9 cellular contexts compared by ENCODE assay signal in the genomic region with DNA sequence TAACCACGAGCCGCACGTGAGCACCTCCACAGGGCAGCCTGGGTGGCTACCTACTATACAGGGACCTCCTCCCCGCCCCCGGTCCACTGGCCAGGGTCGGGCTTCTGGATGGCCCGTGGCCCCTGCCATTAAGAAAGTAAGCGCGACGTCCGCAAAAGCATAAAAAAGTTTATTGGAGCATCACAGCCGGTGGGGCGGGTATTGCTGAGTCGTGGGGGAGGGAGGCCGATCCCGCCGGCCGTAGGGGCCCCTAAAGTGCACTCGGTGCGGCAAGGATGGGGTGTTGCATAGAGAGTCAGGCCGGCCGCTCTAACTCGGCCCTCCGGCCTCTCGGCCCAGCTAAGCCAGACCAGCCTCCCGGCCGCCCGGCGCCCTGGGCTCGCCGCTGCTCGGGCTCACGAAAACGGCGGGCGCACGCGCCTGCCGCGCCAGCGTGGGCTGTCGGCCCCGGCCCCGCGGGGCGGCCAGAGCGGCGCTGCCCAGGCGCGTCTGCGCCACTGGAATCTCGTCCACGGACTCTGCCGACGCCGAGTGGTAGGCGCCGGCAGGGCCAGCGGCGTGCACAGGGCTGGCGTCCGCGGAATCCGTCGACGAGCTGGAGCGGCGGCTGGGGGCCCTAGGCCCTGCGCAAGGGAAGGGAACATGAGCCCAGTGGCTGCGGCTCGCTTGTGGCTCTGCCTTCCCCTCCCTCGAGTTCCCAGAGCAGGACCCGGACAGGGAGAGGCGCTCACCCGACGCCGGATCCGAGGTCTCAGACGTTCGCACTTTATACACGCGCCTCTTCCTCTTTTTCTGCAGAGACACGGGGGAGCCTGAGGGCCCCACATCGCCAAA. TPM values are rescaled to one million over a fixed set of nuclear protein-coding genes. Genes with fewer than 3 reads are reported as not detected.
DNase-seq lines count a peak whose midpoint lies in the region; ATAC-seq and TF ChIP-seq lines count a peak whose summit lies in the region.
"Had no signal": no experiment of that assay in that cellular context is flagged by ENCODE, and none has a peak within 500 bp of the region (broad histone marks: within the 10 kb centered on the region; RNA-seq: fewer than 3 reads in every experiment).

No MANE protein-coding gene starts in this region.

- DNase-seq in GM23248 (peak; percentile 53), WTC11 (ENCODE audit: low spot score) (peak; percentile 60), hepatocyte (ENCODE audit: low spot score) (peak; percentile 49), NCI-H1417 (lab: John Stamatoyannopoulos, UW) (no peak), NCI-H510A (lab: John Stamatoyannopoulos, UW) (no peak), DMS79 treated with DMSO at 0.1 percent for 48 hours (lab: John Stamatoyannopoulos, UW) (no peak)
- DNase-seq: OCI-M1 had no signal

- no peaks in the 10 kb centered on the region for H3K9me2 ChIP-seq in GM23248 (ENCODE audit: insufficient read depth)
- H3K9me2 ChIP-seq in hepatocyte (replicated peaks; ENCODE audit: insufficient read depth), result no peaks in the 10 kb centered on the region

- peak overlapping the region; percentile 66 for H3K4me3 Mint-ChIP-seq in WTC11

- H3K9ac ChIP-seq in GM23248 (peak overlapping the region; percentile 69; the same call in 1 of the 2 replicates), skeletal muscle tissue (ENCODE audit: low read depth in 1 of 3, low read length in 3 of 3) (peak overlapping the region in 2 of 3 donors; percentile 56 to 72)

- CTCF ChIA-PET in WTC11 (lab: Charles Lee), result interaction anchor here (0.9 to 6.8 kb wide), 32 partner anchors 11 to 564 kb away, joined by 3 to 65 read pairs (median 6); a partner anchor contains a TSS

- H3K36me3 ChIP-seq in GM23248 (ENCODE audit: low read depth) (no peaks in the 10 kb centered on the region), hepatocyte (replicated peaks; ENCODE audit: insufficient read depth, low read depth) (no peaks in the 10 kb centered on the region), skeletal muscle tissue (ENCODE audit: control insufficient read depth in 3 of 3, insufficient read depth in 3 of 3, low read length in 3 of 3) (no peaks in the 10 kb centered on the region)

- no peaks in the 10 kb centered on the region for H3K36me3 Mint-ChIP-seq in WTC11

- H3K79me2 ChIP-seq in GM23248 (ENCODE audit: insufficient read depth) (no peaks in the 10 kb centered on the region), hepatocyte (no peaks in the 10 kb centered on the region)

- H3F3A ChIP-seq in GM23248 (ENCODE audit: insufficient read depth), result no peaks in the 10 kb centered on the region

- peaks cover 62% of the 10 kb centered on the region for H3K27me3 Mint-ChIP-seq in WTC11 (ENCODE audit: low read depth)

- H2AFZ ChIP-seq in GM23248, result peak overlapping the region; percentile 64
- peak overlapping the region; percentile 49 for H2AFZ ChIP-seq in hepatocyte

- ATAC-seq in WTC11, result peak; percentile 7
- no peak for ATAC-seq in GM19463 (IDR thresholded peaks at IDR 0.05; ENCODE audit: unreplicated experiment)

- POLR2A ChIA-PET in WTC11 (lab: Charles Lee), result interaction anchor here (1.0 to 1.5 kb wide), 3 partner anchors 13 to 67 kb away, joined by 3 to 4 read pairs (median 3); a partner anchor contains a TSS

- H3K27ac Mint-ChIP-seq in WTC11, result no peak overlapping the region

- no peak overlapping the region for H3K4me2 ChIP-seq in GM23248 (ENCODE audit: unreplicated experiment)
- peak overlapping the region; percentile 91 for H3K4me2 ChIP-seq in hepatocyte

- no peak for TF ChIP-seq CTCF in WTC11 (IDR thresholded peaks at IDR 0.05)
- no peak for TF ChIP-seq CTCF in hepatocyte (IDR thresholded peaks at IDR 0.05; ENCODE audit: poor library complexity)

- H3K4me3 ChIP-seq in GM23248 (peak overlapping the region; percentile 54; the same call in 1 of the 2 replicates), hepatocyte (no peak overlapping the region), skeletal muscle tissue (ENCODE audit: low read length in 3 of 3) (peak overlapping the region in 2 of 3 donors; percentile 2 to 7)

- 20 to 21% methylated on average over 71 to 83 of the region's 84 CpGs for WGBS in GM23248 (ENCODE audit: low coverage in 1 of 2, low lambda C conversion rate in 2 of 2, missing lambda C conversion rate in 2 of 2), 2 experiments
- 18% methylated on average over 58 of the region's 84 CpGs for WGBS in hepatocyte (ENCODE audit: low lambda C conversion rate, missing lambda C conversion rate)

- H3K27ac ChIP-seq in GM23248 (no peak overlapping the region), hepatocyte (no peak overlapping the region), skeletal muscle tissue (ENCODE audit: low read depth, low read length) (peak overlapping the region; percentile 80)

- peaks cover 6% of the 10 kb centered on the region; the same call in 1 of the 2 replicates for H3K4me1 ChIP-seq in GM23248 (ENCODE audit: insufficient read depth)
- peaks cover 24% of the 10 kb centered on the region for H3K4me1 ChIP-seq in hepatocyte (ENCODE audit: insufficient read depth)
- H3K4me1 ChIP-seq in skeletal muscle tissue (ENCODE audit: control insufficient read depth in 3 of 3, insufficient read depth in 3 of 3, low read length in 3 of 3), result peaks cover 63 to 87% (median 75%) of the 10 kb centered on the region in 3 donors

- H3K9me3 ChIP-seq in GM23248 (ENCODE audit: low read depth), result no peaks in the 10 kb centered on the region
- H3K9me3 ChIP-seq in hepatocyte (ENCODE audit: low read depth), result no peaks in the 10 kb centered on the region
- H3K9me3 ChIP-seq in skeletal muscle tissue (ENCODE audit: control insufficient read depth in 3 of 3, low read length in 3 of 3), result no peaks in the 10 kb centered on the region

- no peaks in the 10 kb centered on the region for H3K27me3 ChIP-seq in GM23248 (replicated peaks; ENCODE audit: insufficient read depth)
- H3K27me3 ChIP-seq in hepatocyte, result peaks cover 29% of the 10 kb centered on the region
- no peaks in the 10 kb centered on the region for H3K27me3 ChIP-seq in skeletal muscle tissue (ENCODE audit: control insufficient read depth in 3 of 3, insufficient read depth in 3 of 3, low read length in 3 of 3)

- in situ Hi-C loops in GM23248 (cut with MboI), result no loop called here

- peaks cover 19% of the 10 kb centered on the region for H3K4me1 Mint-ChIP-seq in WTC11

- H3K9me3 Mint-ChIP-seq in WTC11, result no peaks in the 10 kb centered on the region

- H4K20me1 ChIP-seq in GM23248 (ENCODE audit: insufficient read depth), result no peaks in the 10 kb centered on the region
- no peaks in the 10 kb centered on the region for H4K20me1 ChIP-seq in hepatocyte (ENCODE audit: insufficient read depth, poor library complexity, severe bottlenecking)

TF ChIP-seq in WTC11, 78 proteins besides CTCF, POLR2A, EP300 and RAD21:
- TF ChIP-seq, protein P1, sequence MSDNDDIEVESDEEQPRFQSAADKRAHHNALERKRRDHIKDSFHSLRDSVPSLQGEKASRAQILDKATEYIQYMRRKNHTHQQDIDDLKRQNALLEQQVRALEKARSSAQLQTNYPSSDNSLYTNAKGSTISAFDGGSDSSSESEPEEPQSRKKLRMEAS (CRISPR knock-in tag; IDR thresholded peaks at IDR 0.05), result peak; percentile 50; the same call in 1 of the 2 replicates
- TF ChIP-seq FOXP1 (CRISPR knock-in tag; IDR thresholded peaks at IDR 0.05; ENCODE audit: borderline replicate concordance) (0 out of 2 replicates have a peak, but pooled peaks have one; percentile 21), KAT7 (CRISPR knock-in tag; IDR thresholded peaks at IDR 0.05; ENCODE audit: borderline replicate concordance) (0 out of 2 replicates have a peak, but pooled peaks have one; percentile 41), NFE2L1 (CRISPR knock-in tag; IDR thresholded peaks at IDR 0.05) (no peak)

RNA-seq across cellular contexts. Expression of a gene that starts 1.2 kb away (rescaled TPM):
- total RNA-seq in GM23248 (2014; rRNA removed; shearing (Covaris generic)), result not detected in 2 replicates
- polyA plus RNA-seq in GM23248 (2016; fragmentation: Nextera tagmentation; extraction: Ambion mirVana), result 1.9 and 2.1 TPM in 2 replicates
- 0.57 to 0.74 TPM (median 0.64 TPM) in 3 replicates for total RNA-seq in WTC11 (2021)
- total RNA-seq in hepatocyte, result 0.88 and 3.2 TPM in 2 replicates
- 13.4 and 20.1 TPM in 2 replicates for polyA plus RNA-seq in hepatocyte
- total RNA-seq in skeletal muscle tissue, result 135 TPM

RNA-seq across cellular contexts. Expression of a gene that starts 21.8 kb away (rescaled TPM):
- 9.6 and 10.9 TPM in 2 replicates for total RNA-seq in GM23248 (2014; rRNA removed; shearing (Covaris generic))
- 9.2 and 9.6 TPM in 2 replicates for polyA plus RNA-seq in GM23248 (2016; fragmentation: Nextera tagmentation; extraction: Ambion mirVana)
- 4.2 to 4.9 TPM (median 4.6 TPM) in 3 replicates for total RNA-seq in WTC11 (2021)
- 1.9 and 5.9 TPM in 2 replicates for total RNA-seq in hepatocyte
- 10.0 and 10.6 TPM in 2 replicates for polyA plus RNA-seq in hepatocyte
- total RNA-seq in skeletal muscle tissue, result 11.5 TPM

RNA-seq across cellular contexts. Expression of a gene that starts 36.4 kb away (rescaled TPM):
- not detected in 2 replicates for total RNA-seq in GM23248 (2014; rRNA removed; shearing (Covaris generic))
- polyA plus RNA-seq in GM23248 (2016; fragmentation: Nextera tagmentation; extraction: Ambion mirVana) (0.19 and 0.36 TPM in 2 replicates), hepatocyte (2.3 and 4.2 TPM in 2 replicates)
- total RNA-seq in WTC11 (2021) (33.4 to 38.3 TPM (median 36.4 TPM) in 3 replicates), hepatocyte (0.93 and 1.6 TPM in 2 replicates), skeletal muscle tissue (2.6 TPM)

Comparison
In these comparisons a context has a peak if more than half of its experiments do, and no peak if none do; other contexts are left out.
1. DNase-seq: peak in GM23248 (single experiment), WTC11 (single experiment) and hepatocyte (single experiment); none in NCI-H1417 (0 of 3), NCI-H510A (single experiment) and DMS79 treated with DMSO at 0.1 percent for 48 hours (single experiment).
2. RNA of a gene that starts 1.2 kb away (total RNA-seq): 135 TPM in skeletal muscle tissue (single experiment); 0.88 to 3.2 TPM in hepatocyte, 0.57 to 0.74 TPM in WTC11 and not detected in GM23248; every median in the first group is over 10 times any median in the second.